8 cellular contexts compared by ENCODE assay signal in the genomic region with DNA sequence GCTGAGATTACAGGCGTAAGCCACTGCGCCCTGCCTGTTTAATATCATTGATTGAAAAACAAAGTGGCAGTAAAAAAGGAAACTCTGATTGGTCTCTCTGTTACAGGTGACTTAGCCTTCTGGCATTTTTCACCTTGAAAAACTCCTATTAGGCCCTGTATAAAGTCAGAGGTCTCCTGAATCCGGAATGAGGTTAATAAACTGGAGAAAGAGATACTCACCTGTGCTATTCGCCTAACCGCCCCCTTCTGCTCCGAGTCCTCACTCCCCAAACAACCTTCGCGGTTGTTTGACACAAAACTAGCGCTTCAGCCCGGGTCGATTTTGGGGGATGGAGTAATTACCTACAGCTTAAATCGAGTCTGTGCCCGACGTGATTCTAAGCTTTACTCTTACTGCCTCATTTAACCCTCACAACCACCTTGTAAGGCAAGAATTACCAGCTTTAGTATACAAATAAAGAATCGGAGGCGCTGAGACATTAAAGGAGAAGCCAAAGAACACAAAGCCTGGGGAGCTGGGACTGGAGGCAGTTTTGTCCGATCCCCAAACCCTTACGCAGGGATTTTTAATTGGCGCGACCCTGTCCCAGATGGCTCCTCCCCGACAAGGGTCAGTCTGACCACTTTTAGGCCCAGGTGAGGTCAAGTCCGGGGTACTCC. TPM values are rescaled to one million over a fixed set of nuclear protein-coding genes. Genes with fewer than 3 reads are reported as not detected.
DNase-seq lines count a peak whose midpoint lies in the region; ATAC-seq, FAIRE-seq and TF ChIP-seq lines count a peak whose summit lies in the region.

No MANE protein-coding gene starts in this region.

- no peaks in the 10 kb centered on the region for H3K9me3 Mint-ChIP-seq in activated T-cell treated with anti-CD3 and anti-CD28 coated beads, Interleukin-2, amount 50 U/mL, for 24 hours
- no peaks in the 10 kb centered on the region for H3K9me3 Mint-ChIP-seq in stimulated activated effector memory CD8-positive, alpha-beta T cell treated with anti-CD3 and anti-CD28 coated beads, Interleukin-12 subunit alpha, Interleukin-12 subunit beta, amount 100 ng/mL, for 72 hours

- ATAC-seq in stimulated activated effector memory CD8-positive, alpha-beta T cell treated with anti-CD3 and anti-CD28 coated beads, Interleukin-12 subunit alpha, Interleukin-12 subunit beta, amount 100 ng/mL, for 72 hours, result no peak
- ATAC-seq in HG02642 (IDR thresholded peaks at IDR 0.05; ENCODE audit: poor library complexity, unreplicated experiment), result no peak
- no peak for ATAC-seq in HG03469 (IDR thresholded peaks at IDR 0.05; ENCODE audit: unreplicated experiment)
- no peak for ATAC-seq in HG02763 (IDR thresholded peaks at IDR 0.05; ENCODE audit: unreplicated experiment)

- H3K27me3 Mint-ChIP-seq in activated T-cell treated with anti-CD3 and anti-CD28 coated beads, Interleukin-2, amount 50 U/mL, for 24 hours, result no peaks in the 10 kb centered on the region

- FAIRE-seq in GM12891 (lab: Jason Lieb, UNC), result no peak

- no peaks in the 10 kb centered on the region for H3K36me3 Mint-ChIP-seq in activated T-cell treated with anti-CD3 and anti-CD28 coated beads, Interleukin-2, amount 50 U/mL, for 24 hours (ENCODE audit: low read depth)
- peaks cover 5% of the 10 kb centered on the region for H3K36me3 Mint-ChIP-seq in stimulated activated effector memory CD8-positive, alpha-beta T cell treated with anti-CD3 and anti-CD28 coated beads, Interleukin-12 subunit alpha, Interleukin-12 subunit beta, amount 100 ng/mL, for 72 hours

- H3K4me3 Mint-ChIP-seq in activated T-cell treated with anti-CD3 and anti-CD28 coated beads, Interleukin-2, amount 50 U/mL, for 24 hours, result peak overlapping the region; percentile 87
- H3K4me3 Mint-ChIP-seq in stimulated activated effector memory CD8-positive, alpha-beta T cell treated with anti-CD3 and anti-CD28 coated beads, Interleukin-12 subunit alpha, Interleukin-12 subunit beta, amount 100 ng/mL, for 72 hours, result peak overlapping the region; percentile 77

- H3K4me3 ChIP-seq in HFF-Myc (replicated peaks; ENCODE audit: low read depth, low read length) (peak overlapping the region; percentile 77), iPS-11a (ENCODE audit: low read depth, low read length) (peak overlapping the region; percentile 81)

- TF ChIP-seq POLR2A in GM12891 (IDR thresholded peaks at IDR 0.05; ENCODE audit: low read depth, low read length), result no peak

- no peak for DNase-seq in HFF-Myc (ENCODE audit: extremely low read depth, low read depth)
- no peak for DNase-seq in activated T-cell treated with anti-CD3 and anti-CD28 coated beads, Interleukin-2, amount 50 U/mL, for 24 hours
- DNase-seq in stimulated activated effector memory CD8-positive, alpha-beta T cell treated with anti-CD3 and anti-CD28 coated beads, Interleukin-12 subunit alpha, Interleukin-12 subunit beta, amount 100 ng/mL, for 72 hours (ENCODE audit: low spot score in 2 of 2), result no peak
- no peak for DNase-seq in GM12891 (ENCODE audit: insufficient read length, low spot score)

- peaks cover 15% of the 10 kb centered on the region for H3K4me1 Mint-ChIP-seq in activated T-cell treated with anti-CD3 and anti-CD28 coated beads, Interleukin-2, amount 50 U/mL, for 24 hours (ENCODE audit: low read depth)
- H3K4me1 Mint-ChIP-seq in stimulated activated effector memory CD8-positive, alpha-beta T cell treated with anti-CD3 and anti-CD28 coated beads, Interleukin-12 subunit alpha, Interleukin-12 subunit beta, amount 100 ng/mL, for 72 hours, result no peaks in the 10 kb centered on the region

- peak overlapping the region; percentile 97 for H3K27ac Mint-ChIP-seq in activated T-cell treated with anti-CD3 and anti-CD28 coated beads, Interleukin-2, amount 50 U/mL, for 24 hours
- H3K27ac Mint-ChIP-seq in stimulated activated effector memory CD8-positive, alpha-beta T cell treated with anti-CD3 and anti-CD28 coated beads, Interleukin-12 subunit alpha, Interleukin-12 subunit beta, amount 100 ng/mL, for 72 hours, result peak overlapping the region; percentile 78

- TF ChIP-seq CTCF in HFF-Myc (IDR thresholded peaks at IDR 0.05; ENCODE audit: low read depth, low read length, missing control alignments), result no peak

TF ChIP-seq in GM12891, 5 proteins besides CTCF, POLR2A, EP300 and RAD21:
- TF ChIP-seq PAX5 (IDR thresholded peaks at IDR 0.05; ENCODE audit: insufficient read depth, low read length, severe bottlenecking) (no peak), TAF1 (IDR thresholded peaks at IDR 0.05; ENCODE audit: low read depth, low read length) (no peak), POLR2AphosphoS5 (IDR thresholded peaks at IDR 0.05; ENCODE audit: low read depth, low read length) (no peak), POU2F2 (IDR thresholded peaks at IDR 0.05; ENCODE audit: low read depth, low read length) (no peak), SPI1 (IDR thresholded peaks at IDR 0.05; ENCODE audit: low read depth, low read length) (no peak)
TF ChIP-seq in GM12891: peak in this region for 0.

RNA-seq across cellular contexts. Expression of gene CEP70, which starts 0.4 kb away (rescaled TPM):
- polyA plus RNA-seq in GM12891 (2012; ENCODE audit: low read depth, missing spikeins), result 0.41 TPM

RNA-seq across cellular contexts. Expression of gene FAIM, which starts 15.0 kb away (rescaled TPM):
- polyA plus RNA-seq in GM12891 (2012; ENCODE audit: low read depth, missing spikeins), result 3.6 TPM
